In genomic region chr11:955154-956049, GRCh38 we compare ENCODE assay signal across 13 cellular contexts. TPM values are rescaled to one million over a fixed set of nuclear protein-coding genes. Genes with fewer than 3 reads are reported as not detected.
DNase-seq lines count a peak whose midpoint lies in the region; ATAC-seq and TF ChIP-seq lines count a peak whose summit lies in the region.
"Had no signal": no experiment of that assay in that cellular context is flagged by ENCODE, and none has a peak within 500 bp of the region (broad histone marks: within the 10 kb centered on the region; RNA-seq: fewer than 3 reads in every experiment).

No MANE protein-coding gene starts in this region.

- no peaks in the 10 kb centered on the region for H3K27me3 Mint-ChIP-seq in activated naive CD4-positive, alpha-beta T cell treated with anti-CD3 and anti-CD28 coated beads, Interleukin-2, amount 50 U/mL, for 24 hours

- H3K36me3 ChIP-seq in PC-9 (ENCODE audit: low read depth) (no peaks in the 10 kb centered on the region; the same call in 1 of the 2 replicates), smooth muscle cell (ENCODE audit: low read depth) (no peaks in the 10 kb centered on the region), BE2C (no peaks in the 10 kb centered on the region)

- H3K9me2 ChIP-seq in PC-9 (ENCODE audit: insufficient read depth), result no peaks in the 10 kb centered on the region

- BruUV-seq in PC-9 (replicated peaks; lab: Mats Ljungman, UMichigan), result no TSS peak

- 79% methylated on average over 15 of the region's 15 CpGs for WGBS in smooth muscle cell (ENCODE audit: low lambda C conversion rate)

- H3K4me2 ChIP-seq in PC-9 (peak overlapping the region; percentile 55), smooth muscle cell (no peak overlapping the region)

- intact Hi-C loops in PC-9 (cut with micrococcal nuclease; ENCODE audit: unreplicated experiment), result no loop called here

- H3K36me3 Mint-ChIP-seq in activated naive CD4-positive, alpha-beta T cell treated with anti-CD3 and anti-CD28 coated beads, Interleukin-2, amount 50 U/mL, for 24 hours, result no peaks in the 10 kb centered on the region

- TF ChIP-seq CTCF in PC-9 (conservative IDR thresholded peaks at IDR 0.05), result no peak
- TF ChIP-seq CTCF in smooth muscle cell (IDR thresholded peaks at IDR 0.05; ENCODE audit: borderline replicate concordance, insufficient read depth, poor library complexity, severe bottlenecking), result no peak
- TF ChIP-seq CTCF in BE2C (IDR thresholded peaks at IDR 0.05; ENCODE audit: low read depth, low read length), result no peak

- H4K20me1 ChIP-seq in PC-9 (ENCODE audit: insufficient read depth) (peaks cover 13% of the 10 kb centered on the region), smooth muscle cell (ENCODE audit: low read depth) (peaks cover 99% of the 10 kb centered on the region)

- H3K4me3 ChIP-seq in PC-9 (no peak overlapping the region), iPS-18c (ENCODE audit: insufficient read depth, low read depth, low read length) (peak overlapping the region; percentile 5; the same call in 1 of the 2 replicates), smooth muscle cell (no peak overlapping the region), BE2C (ENCODE audit: low read depth, low read length) (no peak overlapping the region)
- H3K4me3 ChIP-seq: gastroesophageal sphincter, stomach had no signal

- peaks cover 33% of the 10 kb centered on the region for H3K4me1 Mint-ChIP-seq in activated naive CD4-positive, alpha-beta T cell treated with anti-CD3 and anti-CD28 coated beads, Interleukin-2, amount 50 U/mL, for 24 hours

- H3K9me3 ChIP-seq in PC-9 (ENCODE audit: insufficient read depth, low read depth) (no peaks in the 10 kb centered on the region), iPS-18c (ENCODE audit: control insufficient read depth, insufficient read depth, low read length) (no peaks in the 10 kb centered on the region), smooth muscle cell (replicated peaks; ENCODE audit: low read depth) (no peaks in the 10 kb centered on the region), BE2C (no peaks in the 10 kb centered on the region)
- H3K9me3 ChIP-seq: gastroesophageal sphincter, stomach had no signal

- H3K27ac ChIP-seq in PC-9 (peak overlapping the region; percentile 46), smooth muscle cell (ENCODE audit: low read depth) (no peak overlapping the region)
- H3K27ac ChIP-seq: gastroesophageal sphincter had no signal

- CTCF ChIA-PET in PC-9 (lab: Charles Lee), result no interaction called here

- H3K9me3 Mint-ChIP-seq in activated naive CD4-positive, alpha-beta T cell treated with anti-CD3 and anti-CD28 coated beads, Interleukin-2, amount 50 U/mL, for 24 hours, result no peaks in the 10 kb centered on the region

- peak overlapping the region; percentile 28 for H3K9ac ChIP-seq in smooth muscle cell (ENCODE audit: low read depth)

- H3F3A ChIP-seq in PC-9 (ENCODE audit: insufficient read depth, low read depth) (peaks cover 19% of the 10 kb centered on the region; the same call in 1 of the 2 replicates), smooth muscle cell (ENCODE audit: low read depth) (no peaks in the 10 kb centered on the region)

- peaks cover 11% of the 10 kb centered on the region for H3K79me2 ChIP-seq in PC-9 (ENCODE audit: low read depth)
- H3K79me2 ChIP-seq in smooth muscle cell (ENCODE audit: low read depth), result peaks cover 87% of the 10 kb centered on the region

- H3K4me3 Mint-ChIP-seq in activated naive CD4-positive, alpha-beta T cell treated with anti-CD3 and anti-CD28 coated beads, Interleukin-2, amount 50 U/mL, for 24 hours, result no peak overlapping the region

- ATAC-seq in HG03469 (IDR thresholded peaks at IDR 0.05; ENCODE audit: unreplicated experiment), result no peak
- ATAC-seq: gastroesophageal sphincter had no signal

- POLR2A ChIA-PET in PC-9 (lab: Charles Lee; ENCODE audit: unreplicated experiment), result interaction anchor here (0.7 kb wide), 1 partner anchor 979 kb away, joined by 6 read pairs; no protein-coding TSS in a partner anchor

- peak overlapping the region; percentile 30 for H3K27ac Mint-ChIP-seq in activated naive CD4-positive, alpha-beta T cell treated with anti-CD3 and anti-CD28 coated beads, Interleukin-2, amount 50 U/mL, for 24 hours

- H2AFZ ChIP-seq in PC-9 (no peak overlapping the region), smooth muscle cell (ENCODE audit: low read depth) (no peak overlapping the region)

- no peak for DNase-seq in activated naive CD4-positive, alpha-beta T cell (lab: John Stamatoyannopoulos, UW)
- peak; percentile 66 to 77 for DNase-seq in PC-9
- no peak for DNase-seq in smooth muscle cell (lab: John Stamatoyannopoulos, UW; ENCODE audit: unreplicated experiment)
- DNase-seq in NCI-H2081 treated with DMSO at 0.1 percent for 48 hours (lab: John Stamatoyannopoulos, UW), result no peak
- no peak for DNase-seq in BE2C
- DNase-seq: activated CD4-positive, alpha-beta T cell treated with anti-CD3 and anti-CD28 coated beads, Interleukin-2, amount 50 U/mL, for 48 hours; SHP77; stimulated activated CD4-positive, alpha-beta T cell treated with anti-CD3 and anti-CD28 coated beads, Interleukin-15, amount 100 ng/mL, for 24 hours; stomach had no signal

- peaks cover 26% of the 10 kb centered on the region for H3K4me1 ChIP-seq in PC-9 (replicated peaks; ENCODE audit: insufficient read depth)
- peaks cover 25% of the 10 kb centered on the region for H3K4me1 ChIP-seq in smooth muscle cell (ENCODE audit: low read depth)
- no peaks in the 10 kb centered on the region for H3K4me1 ChIP-seq in BE2C

- H3K27me3 ChIP-seq in PC-9 (ENCODE audit: insufficient read depth, low read depth), result no peaks in the 10 kb centered on the region
- H3K27me3 ChIP-seq in smooth muscle cell (ENCODE audit: low read depth), result no peaks in the 10 kb centered on the region
- H3K27me3 ChIP-seq in BE2C, result no peaks in the 10 kb centered on the region
- H3K27me3 ChIP-seq: gastroesophageal sphincter, stomach had no signal

RNA-seq across cellular contexts. Expression of gene AP2A2, which starts 29.7 kb away (rescaled TPM):
- 39.4 and 44.0 TPM in 2 replicates for total RNA-seq in PC-9 (2021)
- 32.2 and 35.8 TPM in 2 replicates for total RNA-seq in smooth muscle cell
- polyA plus RNA-seq in smooth muscle cell, result 25.1 and 31.8 TPM in 2 replicates
- 130 TPM for polyA plus RNA-seq in BE2C (2012; ENCODE audit: insufficient read depth, insufficient read length, low read depth)

RNA-seq across cellular contexts. Expression of gene CHID1, which starts 44.8 kb away (rescaled TPM):
- total RNA-seq in PC-9 (2021) (66.1 and 85.6 TPM in 2 replicates), smooth muscle cell (54.3 and 76.5 TPM in 2 replicates)
- polyA plus RNA-seq in smooth muscle cell, result 171 and 181 TPM in 2 replicates
- polyA plus RNA-seq in BE2C (2012; ENCODE audit: insufficient read depth, insufficient read length, low read depth), result 127 TPM

Comparison
In these comparisons a context has a peak if more than half of its experiments do, and no peak if none do; other contexts are left out.
1. DNase-seq: peak in PC-9 (2 of 2); none in activated naive CD4-positive, alpha-beta T cell (0 of 4), smooth muscle cell (single experiment), NCI-H2081 treated with DMSO at 0.1 percent for 48 hours (single experiment) and BE2C (single experiment).